Comparison of ENCODE assay signal across 18 cellular contexts in genomic region chr6:119187596-119187995, GRCh38.
A peak's percentile ranks its signal among the peaks of the same experiment; 100 is the strongest.
DNase-seq lines count a peak whose midpoint lies in the region; ATAC-seq, FAIRE-seq and TF ChIP-seq lines count a peak whose summit lies in the region.
"Had no signal": no experiment of that assay in that cellular context is flagged by ENCODE, and none has a peak within 500 bp of the region (broad histone marks: within the 10 kb centered on the region; RNA-seq: fewer than 3 reads in every experiment).

No MANE protein-coding gene starts in this region.

- dilution Hi-C loops in endothelial cell of umbilical vein (cut with MboI; ENCODE audit: extremely low pct_ligation_motif_present, low sequenced_read_pairs), result no loop called here

- H3K4me3 Mint-ChIP-seq in WTC11, result no peak overlapping the region
- H3K4me3 Mint-ChIP-seq in naive thymus-derived CD4-positive, alpha-beta T cell, result no peak overlapping the region
- H3K4me3 Mint-ChIP-seq: CD4-positive, alpha-beta memory T cell had no signal

- CTCF ChIA-PET in WTC11 (lab: Charles Lee) (interaction anchor here (0.9 to 1.2 kb wide), 2 partner anchors 22 to 58 kb away, joined by 4 to 5 read pairs; no protein-coding TSS in a partner anchor), endothelial cell of umbilical vein (lab: Charles Lee) (interaction anchor here (1.2 kb wide), 1 partner anchor 17 kb away, joined by 3 read pairs; no protein-coding TSS in a partner anchor)
- CTCF ChIA-PET in naive thymus-derived CD4-positive, alpha-beta T cell (lab: Charles Lee), result no interaction called here

- H2AK5ac ChIP-seq in neuronal stem cell (ENCODE audit: low read depth, low read length), result no peak overlapping the region

- H3K27ac Mint-ChIP-seq in WTC11, result no peak overlapping the region
- no peak overlapping the region for H3K27ac Mint-ChIP-seq in naive thymus-derived CD4-positive, alpha-beta T cell

- no peaks in the 10 kb centered on the region for H3K79me2 ChIP-seq in endothelial cell of umbilical vein (ENCODE audit: control insufficient read depth, insufficient read depth, low read length)

- peaks cover 27% of the 10 kb centered on the region for H3K4me1 Mint-ChIP-seq in WTC11
- peaks cover 0 to 2% (median 0%) of the 10 kb centered on the region in 7 donors for H3K4me1 Mint-ChIP-seq in naive thymus-derived CD4-positive, alpha-beta T cell

- H2BK15ac ChIP-seq in neuronal stem cell (ENCODE audit: low read length), result no peak overlapping the region

- H3K27ac ChIP-seq in endothelial cell of umbilical vein (ENCODE audit: insufficient read depth, low read depth, low read length) (no peak overlapping the region), neuronal stem cell (replicated peaks; ENCODE audit: low read length) (no peak overlapping the region)
- H3K27ac ChIP-seq in naive thymus-derived CD4-positive, alpha-beta T cell (ENCODE audit: low read depth, low read length), result no peak overlapping the region
- H3K27ac ChIP-seq: C4-2B, HL-60 had no signal

- H2AFZ ChIP-seq in endothelial cell of umbilical vein (ENCODE audit: low read depth, low read length) (peak overlapping the region; percentile 13), neuronal stem cell (ENCODE audit: low read length) (peak overlapping the region; percentile 7)

- no peaks in the 10 kb centered on the region for H3K9me1 ChIP-seq in endothelial cell of umbilical vein (replicated peaks; ENCODE audit: control insufficient read depth, extremely low read depth, insufficient read depth, low read length)

- peaks cover 7% of the 10 kb centered on the region for H3K4me1 ChIP-seq in endothelial cell of umbilical vein (ENCODE audit: control insufficient read depth, extremely low read depth, insufficient read depth, low read length)
- H3K4me1 ChIP-seq in neuronal stem cell (ENCODE audit: control insufficient read depth in 2 of 2, insufficient read depth in 1 of 2, low read depth in 1 of 2, low read length in 2 of 2), result peaks cover 2 to 6% of the 10 kb centered on the region in 2 donors
- no peaks in the 10 kb centered on the region for H3K4me1 ChIP-seq in naive thymus-derived CD4-positive, alpha-beta T cell (ENCODE audit: control insufficient read depth in 2 of 2, insufficient read depth in 2 of 2, low read length in 2 of 2)

- peaks cover 5% of the 10 kb centered on the region; the same call in 1 of the 2 replicates for H3K36me3 Mint-ChIP-seq in WTC11
- H3K36me3 Mint-ChIP-seq in naive thymus-derived CD4-positive, alpha-beta T cell, result peaks cover 0 to 50% (median 35%) of the 10 kb centered on the region in 5 donors

- no peaks in the 10 kb centered on the region for H3K27me3 Mint-ChIP-seq in WTC11 (ENCODE audit: low read depth)
- H3K27me3 Mint-ChIP-seq in naive thymus-derived CD4-positive, alpha-beta T cell, result no peaks in the 10 kb centered on the region
- H3K27me3 Mint-ChIP-seq: CD4-positive, alpha-beta memory T cell had no signal

- no peak overlapping the region for H3K23ac ChIP-seq in neuronal stem cell (ENCODE audit: low read depth, low read length, poor library complexity)

- no peak overlapping the region for H2BK5ac ChIP-seq in neuronal stem cell (ENCODE audit: low read length)

- H3K9me3 Mint-ChIP-seq in WTC11, result peaks cover 8% of the 10 kb centered on the region; the same call in 1 of the 2 replicates
- peaks cover 0 to 1% (median 0%) of the 10 kb centered on the region in 11 donors for H3K9me3 Mint-ChIP-seq in naive thymus-derived CD4-positive, alpha-beta T cell
- H3K9me3 Mint-ChIP-seq: CD4-positive, alpha-beta memory T cell had no signal

- no peak overlapping the region for H2BK12ac ChIP-seq in neuronal stem cell (ENCODE audit: low read length)

- H2BK120ac ChIP-seq in neuronal stem cell (ENCODE audit: low read depth, low read length), result no peak overlapping the region

- no peak overlapping the region for H3K14ac ChIP-seq in neuronal stem cell (ENCODE audit: low read length)

- H3K18ac ChIP-seq in neuronal stem cell (ENCODE audit: low read length), result no peak overlapping the region

- TF ChIP-seq POLR2A in GM12891 (IDR thresholded peaks at IDR 0.05; ENCODE audit: low read depth, low read length) (no peak), endothelial cell of umbilical vein (IDR thresholded peaks at IDR 0.05; ENCODE audit: low read depth, low read length) (no peak)

- no peak overlapping the region for H3K4ac ChIP-seq in neuronal stem cell (ENCODE audit: low read length)

- intact Hi-C loops in endothelial cell of umbilical vein (cut with micrococcal nuclease) (no loop called here), Right ventricle myocardium inferior (cut with DNase I) (no loop called here)
- intact Hi-C loops in naive thymus-derived CD4-positive, alpha-beta T cell (cut with micrococcal nuclease), result no loop called here

- H3K9ac ChIP-seq in endothelial cell of umbilical vein (replicated peaks; ENCODE audit: extremely low read depth, insufficient read depth, low read length) (no peak overlapping the region), neuronal stem cell (ENCODE audit: low read depth, low read length, poor library complexity) (no peak overlapping the region)

- H3K4me3 ChIP-seq in endothelial cell of umbilical vein (replicated peaks in 1 of 3; ENCODE audit: insufficient read depth in 1 of 3, low read depth in 1 of 3, low read length in 3 of 3), result no peak overlapping the region
- no peak overlapping the region for H3K4me3 ChIP-seq in neuronal stem cell (ENCODE audit: low read length in 2 of 2)
- H3K4me3 ChIP-seq in naive thymus-derived CD4-positive, alpha-beta T cell (ENCODE audit: low read length), result no peak overlapping the region

- BruUV-seq in endothelial cell of umbilical vein (replicated peaks; lab: Mats Ljungman, UMichigan), result no TSS peak

- no peak overlapping the region for H4K8ac ChIP-seq in neuronal stem cell (ENCODE audit: low read depth, low read length)

- POLR2A ChIA-PET in WTC11 (lab: Charles Lee) (no interaction called here), endothelial cell of umbilical vein (lab: Charles Lee) (no interaction called here)
- POLR2A ChIA-PET in naive thymus-derived CD4-positive, alpha-beta T cell (lab: Charles Lee), result no interaction called here

- H4K91ac ChIP-seq in neuronal stem cell (ENCODE audit: low read depth, low read length, poor library complexity), result no peak overlapping the region

- FAIRE-seq in GM12891 (lab: Jason Lieb, UNC) (peak; percentile 13), endothelial cell of umbilical vein (lab: Jason Lieb, UNC) (no peak)
- FAIRE-seq: A204.1, D721Med, G401.6 had no signal

- H3K36me3 ChIP-seq in endothelial cell of umbilical vein (ENCODE audit: control insufficient read depth in 2 of 2, extremely low read depth in 1 of 2, insufficient read depth in 2 of 2, low read length in 2 of 2) (no peaks in the 10 kb centered on the region), neuronal stem cell (replicated peaks in 1 of 2; ENCODE audit: control insufficient read depth in 2 of 2, insufficient read depth in 2 of 2, low read length in 2 of 2) (no peaks in the 10 kb centered on the region)
- no peaks in the 10 kb centered on the region for H3K36me3 ChIP-seq in naive thymus-derived CD4-positive, alpha-beta T cell (ENCODE audit: control insufficient read depth in 2 of 3, insufficient read depth in 3 of 3, low read length in 3 of 3)

- no peak for DNase-seq in GM12891 (ENCODE audit: insufficient read length, low spot score)
- no peak for DNase-seq in WTC11 (ENCODE audit: low spot score)
- DNase-seq in endothelial cell of umbilical vein (ENCODE audit: low read depth, low spot score), result peak; percentile 10
- DNase-seq in neuronal stem cell (ENCODE audit: low spot score), result no peak
- no peak for DNase-seq in naive thymus-derived CD4-positive, alpha-beta T cell
- no peak for DNase-seq in D341Med (ENCODE audit: low spot score)
- no peak for DNase-seq in Right ventricle myocardium inferior (ENCODE audit: missing footprints)
- DNase-seq: BE2C; CD4-positive, alpha-beta memory T cell; DMS153; DMS79 treated with DMSO at 0.1 percent for 48 hours; EL had no signal

- H4K20me1 ChIP-seq in endothelial cell of umbilical vein (replicated peaks; ENCODE audit: control insufficient read depth, extremely low read depth, insufficient read depth, low read length), result no peaks in the 10 kb centered on the region

- WGBS in neuronal stem cell (ENCODE audit: extremely low coverage in 2 of 2, insufficient read length in 2 of 2, insufficient replicate concordance in 1 of 2), 2 donors, result no CpG with 5 or more reads among the region's 1 CpG

- no peaks in the 10 kb centered on the region for H3K9me3 ChIP-seq in endothelial cell of umbilical vein (replicated peaks; ENCODE audit: control insufficient read depth, insufficient read depth, low read length)
- H3K9me3 ChIP-seq in neuronal stem cell (replicated peaks in 1 of 2; ENCODE audit: control insufficient read depth in 2 of 2, insufficient read depth in 1 of 2, low read depth in 1 of 2, low read length in 2 of 2), result no peaks in the 10 kb centered on the region
- H3K9me3 ChIP-seq in naive thymus-derived CD4-positive, alpha-beta T cell (ENCODE audit: control insufficient read depth in 2 of 3, low read length in 3 of 3), result no peaks in the 10 kb centered on the region
- H3K9me3 ChIP-seq: BE2C had no signal

- no peaks in the 10 kb centered on the region for H3K79me1 ChIP-seq in neuronal stem cell (ENCODE audit: low read depth, low read length)

- peak; percentile 80 for ATAC-seq in WTC11
- no peak for ATAC-seq in naive thymus-derived CD4-positive, alpha-beta T cell
- ATAC-seq in Right ventricle myocardium inferior, result no peak
- ATAC-seq: HCT116 had no signal

- no peaks in the 10 kb centered on the region for H3K27me3 ChIP-seq in endothelial cell of umbilical vein (ENCODE audit: control insufficient read depth in 2 of 2, insufficient read depth in 2 of 2, low read length in 2 of 2)
- H3K27me3 ChIP-seq in neuronal stem cell (ENCODE audit: control insufficient read depth in 3 of 3, insufficient read depth in 3 of 3, low read depth in 1 of 3, low read length in 3 of 3), result no peaks in the 10 kb centered on the region
- no peaks in the 10 kb centered on the region for H3K27me3 ChIP-seq in naive thymus-derived CD4-positive, alpha-beta T cell (ENCODE audit: control insufficient read depth in 2 of 2, insufficient read depth in 2 of 2, low read length in 2 of 2)
- H3K27me3 ChIP-seq: BE2C had no signal

- no peak for TF ChIP-seq CTCF in WTC11 (IDR thresholded peaks at IDR 0.05)
- TF ChIP-seq CTCF in endothelial cell of umbilical vein (IDR thresholded peaks at IDR 0.05; ENCODE audit: extremely low read depth in 1 of 2, insufficient read depth in 1 of 2, low read depth in 1 of 2, low read length in 2 of 2), result no peak

- H3K4me2 ChIP-seq in endothelial cell of umbilical vein (ENCODE audit: insufficient read depth, low read length) (peak overlapping the region; percentile 30), neuronal stem cell (ENCODE audit: insufficient read depth, low read length, poor library complexity, severe bottlenecking) (no peak overlapping the region)

TF ChIP-seq in GM12891, 5 proteins besides CTCF, POLR2A, EP300 and RAD21 (continues in another document):
- no peak for TF ChIP-seq POU2F2 (IDR thresholded peaks at IDR 0.05; ENCODE audit: low read depth, low read length)
- TF ChIP-seq TAF1 (IDR thresholded peaks at IDR 0.05; ENCODE audit: low read depth, low read length), result no peak

TF ChIP-seq in endothelial cell of umbilical vein, 7 proteins besides CTCF, POLR2A, EP300 and RAD21 (continues in another document):
- TF ChIP-seq JUN (IDR thresholded peaks at IDR 0.05; ENCODE audit: borderline replicate concordance, insufficient read depth, insufficient read length, low read depth) (no peak), POLR2AphosphoS5 (IDR thresholded peaks at IDR 0.05; ENCODE audit: insufficient read depth, low read depth, low read length) (no peak)
